In genomic region chr9:72150172-72150571, GRCh38 we compare ENCODE assay signal across 20 cellular contexts. TPM values are rescaled to one million over a fixed set of nuclear protein-coding genes. Genes with fewer than 3 reads are reported as not detected.
DNase-seq lines count a peak whose midpoint lies in the region; ATAC-seq, FAIRE-seq and TF ChIP-seq lines count a peak whose summit lies in the region.
"Had no signal": no experiment of that assay in that cellular context is flagged by ENCODE, and none has a peak within 500 bp of the region (broad histone marks: within the 10 kb centered on the region; RNA-seq: fewer than 3 reads in every experiment).

No MANE protein-coding gene starts in this region.

- H3K4me2 ChIP-seq in A549 = peak overlapping the region; percentile 96
- H3K4me2 ChIP-seq: BLaER1, SK-N-SH had no signal

- ATAC-seq in A549 (no peak), upper lobe of right lung (no peak)
- ATAC-seq in effector memory CD8-positive, alpha-beta T cell (replicated peaks) = no peak
- ATAC-seq: activated CD8-positive, alpha-beta memory T cell treated with anti-CD3 and anti-CD28 coated beads, Interleukin-2, amount 10 ng/mL, durations not matched to agents 7 days and 5 days had no signal

- no peak for FAIRE-seq in A549 (lab: Jason Lieb, UNC)
- FAIRE-seq: bronchial epithelial cell had no signal

- WGBS in A549 (ENCODE audit: missing lambda C conversion rate) = 87% methylated on average over 6 of the region's 6 CpGs

- TF ChIP-seq POLR2A in A549 (IDR thresholded peaks at IDR 0.05; ENCODE audit: low read length) = no peak

- CTCF ChIA-PET in A549 (lab: Yijun Ruan, JAX) = interaction anchor here (1.5 kb wide), 1 partner anchor 111 kb away, joined by 3 read pairs; no protein-coding TSS in a partner anchor

- intact Hi-C loops in upper lobe of right lung (cut with DNase I) = no loop called here

- no peaks in the 10 kb centered on the region for H3K4me1 Mint-ChIP-seq in effector memory CD8-positive, alpha-beta T cell (ENCODE audit: low read depth in 2 of 2)
- H3K4me1 Mint-ChIP-seq: activated naive CD4-positive, alpha-beta T cell treated with anti-CD3 and anti-CD28 coated beads, Interleukin-2, amount 10 ng/mL, durations not matched to agents 7 days and 5 days had no signal

- no peak overlapping the region for H3K27ac ChIP-seq in A549
- peak overlapping the region; percentile 71 to 85 for H3K27ac ChIP-seq in mucosa of rectum (ENCODE audit: low read depth in 2 of 2, low read length in 2 of 2)
- no peak overlapping the region for H3K27ac ChIP-seq in upper lobe of right lung
- H3K27ac ChIP-seq: BLaER1, coronary artery had no signal

- H3K36me3 ChIP-seq in mucosa of rectum (ENCODE audit: control insufficient read depth in 2 of 2, insufficient read depth in 2 of 2, low read length in 2 of 2) (no peaks in the 10 kb centered on the region), upper lobe of right lung (no peaks in the 10 kb centered on the region)
- H3K36me3 ChIP-seq: BLaER1, MG63 had no signal

- H3K27ac Mint-ChIP-seq in effector memory CD8-positive, alpha-beta T cell = no peak overlapping the region
- H3K27ac Mint-ChIP-seq: activated CD8-positive, alpha-beta memory T cell treated with anti-CD3 and anti-CD28 coated beads, Interleukin-2, amount 10 ng/mL, durations not matched to agents 7 days and 5 days; activated naive CD4-positive, alpha-beta T cell treated with anti-CD3 and anti-CD28 coated beads, Interleukin-2, amount 10 ng/mL, durations not matched to agents 7 days and 5 days; HFFc6; immature natural killer cell; progenitor cell of endocrine pancreas had no signal

- no peaks in the 10 kb centered on the region for H3K36me3 Mint-ChIP-seq in effector memory CD8-positive, alpha-beta T cell (ENCODE audit: insufficient read depth)
- H3K36me3 Mint-ChIP-seq: activated CD8-positive, alpha-beta memory T cell treated with anti-CD3 and anti-CD28 coated beads, Interleukin-2, amount 10 ng/mL, durations not matched to agents 7 days and 5 days; activated naive CD4-positive, alpha-beta T cell treated with anti-CD3 and anti-CD28 coated beads, Interleukin-2, amount 10 ng/mL, durations not matched to agents 7 days and 5 days had no signal

- DNase-seq in A549 (ENCODE audit: low read depth in 1 of 2, low spot score in 1 of 2) (no peak), HT-29 (ENCODE audit: low spot score) (peak; percentile 61), epithelial cell of proximal tubule (ENCODE audit: low read depth) (no peak), upper lobe of right lung (no peak), GM19238 (ENCODE audit: insufficient read length, low spot score) (no peak), DMS79 treated with DMSO at 0.1 percent for 48 hours (lab: John Stamatoyannopoulos, UW) (no peak)
- no peak for DNase-seq in effector memory CD8-positive, alpha-beta T cell
- DNase-seq: activated CD8-positive, alpha-beta memory T cell treated with anti-CD3 and anti-CD28 coated beads, Interleukin-2, amount 10 ng/mL, durations not matched to agents 7 days and 5 days; HFFc6; immature natural killer cell; NCI-H345; NCI-H774; SK-N-SH had no signal

- peaks cover 3 to 4% of the 10 kb centered on the region in 2 donors for H3K9me3 Mint-ChIP-seq in effector memory CD8-positive, alpha-beta T cell
- H3K9me3 Mint-ChIP-seq: activated naive CD4-positive, alpha-beta T cell treated with anti-CD3 and anti-CD28 coated beads, Interleukin-2, amount 10 ng/mL, durations not matched to agents 7 days and 5 days; HFFc6 had no signal

- peak overlapping the region; percentile 17 to 78 for H3K9ac ChIP-seq in mucosa of rectum (ENCODE audit: low read depth in 1 of 2, low read length in 2 of 2)
- H3K9ac ChIP-seq: BLaER1, SK-N-SH had no signal

- no peak overlapping the region for H3K4me3 Mint-ChIP-seq in effector memory CD8-positive, alpha-beta T cell
- H3K4me3 Mint-ChIP-seq: activated CD8-positive, alpha-beta memory T cell treated with anti-CD3 and anti-CD28 coated beads, Interleukin-2, amount 10 ng/mL, durations not matched to agents 7 days and 5 days; activated naive CD4-positive, alpha-beta T cell treated with anti-CD3 and anti-CD28 coated beads, Interleukin-2, amount 10 ng/mL, durations not matched to agents 7 days and 5 days; HFFc6; immature natural killer cell had no signal

- H3K27me3 ChIP-seq in mucosa of rectum (ENCODE audit: control insufficient read depth in 2 of 2, insufficient read depth in 2 of 2, low read length in 2 of 2) = peaks cover 0 to 3% of the 10 kb centered on the region in 2 donors
- H3K27me3 ChIP-seq in upper lobe of right lung = peaks cover 36% of the 10 kb centered on the region
- H3K27me3 ChIP-seq: BLaER1, MG63 had no signal

- H3K9me3 ChIP-seq in A549 (no peaks in the 10 kb centered on the region), mucosa of rectum (ENCODE audit: control insufficient read depth in 2 of 2, low read length in 2 of 2) (no peaks in the 10 kb centered on the region), upper lobe of right lung (no peaks in the 10 kb centered on the region)
- H3K9me3 ChIP-seq: MG63, SK-N-SH had no signal

- TF ChIP-seq EP300 in A549 (IDR thresholded peaks at IDR 0.05) = no peak

- H3K4me1 ChIP-seq in A549 = peaks cover 15% of the 10 kb centered on the region; the same call in 2 of the 3 replicates
- H3K4me1 ChIP-seq in mucosa of rectum (ENCODE audit: control insufficient read depth in 2 of 2, insufficient read depth in 2 of 2, low read length in 2 of 2) = peaks cover 5 to 10% of the 10 kb centered on the region in 2 donors
- H3K4me1 ChIP-seq in upper lobe of right lung = no peaks in the 10 kb centered on the region

- H3K27me3 Mint-ChIP-seq in effector memory CD8-positive, alpha-beta T cell = peaks cover 39 to 61% of the 10 kb centered on the region in 2 donors

- POLR2A ChIA-PET in A549 (lab: Yijun Ruan, JAX) = no interaction called here

- TF ChIP-seq CTCF in A549 (IDR thresholded peaks at IDR 0.05) (no peak), epithelial cell of proximal tubule (conservative IDR thresholded peaks at IDR 0.05; ENCODE audit: low read depth, low read length) (no peak), upper lobe of right lung (IDR thresholded peaks at IDR 0.05) (no peak)

- peak overlapping the region; percentile 55; the same call in 2 of the 3 replicates for H3K4me3 ChIP-seq in A549
- H3K4me3 ChIP-seq in epithelial cell of proximal tubule (ENCODE audit: low read depth, low read length) = peak overlapping the region; percentile 99
- peak overlapping the region; percentile 71 to 75 for H3K4me3 ChIP-seq in mucosa of rectum (ENCODE audit: low read length in 2 of 2)
- H3K4me3 ChIP-seq in upper lobe of right lung = no peak overlapping the region
- H3K4me3 ChIP-seq: BLaER1, MG63 had no signal

- no peak for TF ChIP-seq RAD21 in A549 (conservative IDR thresholded peaks at IDR 0.05 in 1 of 2, IDR thresholded peaks at IDR 0.05 in 1 of 2)

TF ChIP-seq in A549, 52 proteins besides CTCF, POLR2A, EP300 and RAD21:
- TF ChIP-seq EHMT2 (IDR thresholded peaks at IDR 0.05; ENCODE audit: low read depth) = no peak
- no peak for TF ChIP-seq RNF2 (IDR thresholded peaks at IDR 0.05; ENCODE audit: borderline replicate concordance, low read depth)
- no peak for TF ChIP-seq CBX2 (IDR thresholded peaks at IDR 0.05; ENCODE audit: borderline replicate concordance, low read depth)
- TF ChIP-seq RARB (CRISPR knock-in tag; IDR thresholded peaks at IDR 0.05) = no peak
- no peak for TF ChIP-seq CEBPB (IDR thresholded peaks at IDR 0.05)
- TF ChIP-seq RFX5 (IDR thresholded peaks at IDR 0.05) = no peak
- TF ChIP-seq KDM1A (IDR thresholded peaks at IDR 0.05; ENCODE audit: low read depth) = no peak
- no peak for TF ChIP-seq HOXB13 (CRISPR knock-in tag; IDR thresholded peaks at IDR 0.05; ENCODE audit: low read depth)
- TF ChIP-seq TP53 (CRISPR knock-in tag; IDR thresholded peaks at IDR 0.05) = no peak
- TF ChIP-seq NPAS2 (CRISPR knock-in tag; IDR thresholded peaks at IDR 0.05; ENCODE audit: borderline replicate concordance) = no peak
- no peak for TF ChIP-seq HOXA7 (CRISPR knock-in tag; IDR thresholded peaks at IDR 0.05)
- TF ChIP-seq EHF (CRISPR knock-in tag; IDR thresholded peaks at IDR 0.05) = no peak
- no peak for TF ChIP-seq JUN (IDR thresholded peaks at IDR 0.05)
- no peak for TF ChIP-seq PHF8 (IDR thresholded peaks at IDR 0.05; ENCODE audit: borderline replicate concordance, low read depth)
- no peak for TF ChIP-seq ELK1 (IDR thresholded peaks at IDR 0.05; ENCODE audit: low read depth, low read length)
- no peak for TF ChIP-seq HEYL (CRISPR knock-in tag; IDR thresholded peaks at IDR 0.05)
- TF ChIP-seq NR3C1 (IDR thresholded peaks at IDR 0.05) = no peak
- no peak for TF ChIP-seq FOSL2 (IDR thresholded peaks at IDR 0.05)
- TF ChIP-seq FOSL2 (CRISPR knock-in tag; IDR thresholded peaks at IDR 0.05) = no peak
- TF ChIP-seq CBX8 (IDR thresholded peaks at IDR 0.05) = no peak
- TF ChIP-seq HOXB5 (CRISPR knock-in tag; IDR thresholded peaks at IDR 0.05) = no peak

RNA-seq across cellular contexts. Expression of gene GDA, which starts 0.9 kb away (rescaled TPM):
- polyA plus RNA-seq in A549 (2011; rRNA removed) (1.0 and 1.2 TPM in 2 replicates), A549 (2017; fragmentation: RNase III; extraction: RNeasy Plus Mini Kit Qiagen cat#74134 plus additional on column Dnase treatment) (0.23 to 0.33 TPM (median 0.30 TPM) in 3 replicates)
- polyA plus RNA-seq in A549 (2012; cell fraction: cytosol; rRNA removed) = 0.10 and 0.12 TPM in 2 replicates
- polyA plus RNA-seq in A549 (2012; cell fraction: nucleus; rRNA removed) = 0.11 and 0.18 TPM in 2 replicates
- 0.73 and 0.74 TPM in 2 replicates for polyA minus RNA-seq in A549 (2011; rRNA and poly(A)+ RNA removed)
- 34.1 and 45.4 TPM in 2 replicates for total RNA-seq in HT-29 (2014; rRNA removed; shearing (Covaris generic))
- total RNA-seq in epithelial cell of proximal tubule (1.2 and 2.4 TPM in 2 replicates), upper lobe of right lung (0.20 TPM)
- total RNA-seq: activated CD8-positive, alpha-beta memory T cell treated with anti-CD3 and anti-CD28 coated beads, Interleukin-2, amount 10 ng/mL, durations not matched to agents 7 days and 5 days; HFFc6 had no signal
- polyA plus RNA-seq: immature natural killer cell, SK-N-SH had no signal

Comparison
In these comparisons a context has a peak if more than half of its experiments do, and no peak if none do; other contexts are left out.
1. H3K27ac ChIP-seq: peak in mucosa of rectum (2 of 2); none in A549 (0 of 2) and upper lobe of right lung (single experiment).
2. RNA of gene GDA, which starts 0.9 kb away (total RNA-seq): 34.1 to 45.4 TPM in HT-29; 1.2 to 2.4 TPM in epithelial cell of proximal tubule and 0.20 TPM in upper lobe of right lung (single experiment); every median in the first group is over 10 times any median in the second.